Comparison of ENCODE assay signal across 22 cellular contexts in the genomic region with DNA sequence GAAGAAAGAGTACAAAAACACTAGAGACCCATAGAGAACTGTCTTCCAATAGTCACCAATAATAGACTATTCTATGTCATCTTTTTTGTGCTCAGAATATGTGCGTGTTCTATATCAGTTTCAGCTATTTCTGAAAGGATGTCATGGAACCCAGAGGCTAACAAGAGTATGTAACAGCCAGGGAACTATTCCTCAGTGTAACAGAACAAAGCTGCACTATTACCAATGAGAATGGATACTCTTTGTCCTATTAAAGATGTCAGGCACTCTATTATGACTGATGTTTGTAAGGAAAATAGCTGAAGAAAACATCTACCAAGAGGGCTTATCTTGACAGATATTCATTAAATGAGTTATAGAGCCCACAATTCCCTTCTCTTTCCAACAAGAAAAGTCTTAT.
"Had no signal": no experiment of that assay in that cellular context is flagged by ENCODE, and none has a peak within 500 bp of the region (broad histone marks: within the 10 kb centered on the region; RNA-seq: fewer than 3 reads in every experiment).

No MANE protein-coding gene starts in this region.

- H3K4me1 ChIP-seq: breast epithelium, parathyroid adenoma, right lobe of liver, transverse colon had no signal

- H3K27me3 Mint-ChIP-seq: activated naive CD8-positive, alpha-beta T cell; stimulated activated naive CD8-positive, alpha-beta T cell treated with anti-CD3 and anti-CD28 coated beads, Interleukin-15, Interleukin-2, amounts not matched to agents 100 ng/mL and 50 ng/mL, for 24 hours had no signal

- H3K4me3 ChIP-seq: breast epithelium, coronary artery, right lobe of liver, SK-N-MC, skin epidermis, suprapubic skin, transverse colon had no signal

- H3K27ac Mint-ChIP-seq: nephron progenitor cell; stimulated activated naive CD8-positive, alpha-beta T cell treated with anti-CD3 and anti-CD28 coated beads, Interleukin-15, Interleukin-2, amounts not matched to agents 100 ng/mL and 50 ng/mL, for 24 hours; T-helper 2 cell treated with Interferon-gamma antibody and Interleukin-4, amounts not matched to agents 5 μg/mL and 100 μg/mL, for 36 hours had no signal

- H3K27ac ChIP-seq: breast epithelium, coronary artery, epithelial cell of prostate, parathyroid adenoma, right lobe of liver, SK-N-MC, skin epidermis, suprapubic skin, transverse colon, WERI-Rb-1 had no signal

- DNase-seq: activated CD4-positive, CD25-positive, alpha-beta regulatory T cell treated with anti-CD3 and anti-CD28 coated beads, Interleukin-2, amount 50 U/mL, for 72 hours; activated T-cell treated with anti-CD3 and anti-CD28 coated beads, Interleukin-2, amount 50 U/mL, for 1 hour; kidney glomerular epithelial cell; left ventricle myocardium superior; mammary epithelial cell; nephron progenitor cell; nucleus accumbens; right lobe of liver; stimulated activated CD4-positive, alpha-beta T cell treated with anti-CD3 and anti-CD28 coated beads, Interleukin-1b, Interleukin-23, amount 100 ng/mL, for 48 hours; SW 1271; transverse colon; WERI-Rb-1 had no signal

- H3K9me3 ChIP-seq: breast epithelium, right lobe of liver, suprapubic skin, transverse colon had no signal

- H3K4me3 Mint-ChIP-seq: activated naive CD8-positive, alpha-beta T cell; nephron progenitor cell; stimulated activated naive CD8-positive, alpha-beta T cell treated with anti-CD3 and anti-CD28 coated beads, Interleukin-15, Interleukin-2, amounts not matched to agents 100 ng/mL and 50 ng/mL, for 24 hours; T-helper 2 cell treated with Interferon-gamma antibody and Interleukin-4, amounts not matched to agents 5 μg/mL and 100 μg/mL, for 36 hours had no signal

- H3K36me3 ChIP-seq: breast epithelium, right lobe of liver, suprapubic skin, transverse colon, WERI-Rb-1 had no signal

- ATAC-seq: left ventricle myocardium superior had no signal

- H3K9me3 Mint-ChIP-seq: nephron progenitor cell; stimulated activated naive CD8-positive, alpha-beta T cell treated with anti-CD3 and anti-CD28 coated beads, Interleukin-15, Interleukin-2, amounts not matched to agents 100 ng/mL and 50 ng/mL, for 24 hours; T-helper 2 cell treated with Interferon-gamma antibody and Interleukin-4, amounts not matched to agents 5 μg/mL and 100 μg/mL, for 36 hours had no signal

- H3K4me1 Mint-ChIP-seq: nephron progenitor cell had no signal

- H3K27me3 ChIP-seq: breast epithelium, right lobe of liver, suprapubic skin, transverse colon had no signal
